ENCODE assay signal across 20 cellular contexts in the genomic region with DNA sequence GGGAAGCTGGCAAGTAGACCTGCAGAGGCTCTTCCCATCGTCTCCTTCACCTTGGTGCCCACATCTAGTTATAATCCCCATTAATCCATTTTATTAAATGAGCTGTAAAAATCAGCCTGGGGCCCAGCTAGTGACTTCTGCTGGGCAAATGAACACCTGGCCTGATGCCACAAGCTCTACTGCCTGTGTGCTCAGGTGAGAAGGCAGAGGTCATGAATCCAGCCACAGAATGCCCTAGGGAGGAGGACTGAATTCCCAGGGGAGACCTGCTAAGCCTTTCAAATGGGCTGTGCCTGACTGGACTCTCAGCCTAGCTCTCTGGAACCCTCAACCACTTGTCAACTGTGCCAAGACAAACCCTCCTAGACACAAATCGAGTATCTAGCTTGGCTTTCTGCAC.
DNase-seq lines count a peak whose midpoint lies in the region; ATAC-seq and TF ChIP-seq lines count a peak whose summit lies in the region.
"Had no signal": no experiment of that assay in that cellular context is flagged by ENCODE, and none has a peak within 500 bp of the region (broad histone marks: within the 10 kb centered on the region; RNA-seq: fewer than 3 reads in every experiment).

No MANE protein-coding gene starts in this region.

- H3K4me1 Mint-ChIP-seq in activated naive CD8-positive, alpha-beta T cell treated with anti-CD3 and anti-CD28 coated beads, Interleukin-2, amount 10 ng/mL, durations not matched to agents 7 days and 5 days = peaks cover 6% of the 10 kb centered on the region
- peaks cover 12% of the 10 kb centered on the region for H3K4me1 Mint-ChIP-seq in activated naive CD8-positive, alpha-beta T cell treated with anti-CD3 and anti-CD28 coated beads, Interleukin-2, amount 50 U/mL, for 24 hours

- peak overlapping the region; percentile 21 for H3K27ac Mint-ChIP-seq in activated naive CD8-positive, alpha-beta T cell treated with anti-CD3 and anti-CD28 coated beads, Interleukin-2, amount 10 ng/mL, durations not matched to agents 7 days and 5 days
- H3K27ac Mint-ChIP-seq in activated naive CD8-positive, alpha-beta T cell treated with anti-CD3 and anti-CD28 coated beads, Interleukin-2, amount 50 U/mL, for 24 hours = no peak overlapping the region
- H3K27ac Mint-ChIP-seq: CD4-positive, alpha-beta T cell; stimulated activated naive CD8-positive, alpha-beta T cell treated with anti-CD3 and anti-CD28 coated beads, Interleukin-15, amount 100 ng/mL, for 72 hours; T-helper 17 cell had no signal

- no peak for ATAC-seq in activated naive CD8-positive, alpha-beta T cell treated with anti-CD3 and anti-CD28 coated beads, Interleukin-2, amount 10 ng/mL, durations not matched to agents 7 days and 5 days (ENCODE audit: low read depth)
- no peak for ATAC-seq in activated naive CD8-positive, alpha-beta T cell treated with anti-CD3 and anti-CD28 coated beads, Interleukin-2, amount 50 U/mL, for 24 hours
- no peak for ATAC-seq in HG03025 (IDR thresholded peaks at IDR 0.05; ENCODE audit: low FRiP score, unreplicated experiment)
- ATAC-seq: gastrocnemius medialis; stimulated activated naive CD8-positive, alpha-beta T cell treated with anti-CD3 and anti-CD28 coated beads, Interleukin-15, amount 100 ng/mL, for 72 hours; T-helper 17 cell had no signal

- peaks cover 0 to 35% (median 9%) of the 10 kb centered on the region in 4 donors for H3K4me1 ChIP-seq in tibial artery

- intact Hi-C loops in tibial artery (cut with DNase I; ENCODE audit: low total_unique reads) = no loop called here

- H3K36me3 ChIP-seq in tibial artery = no peaks in the 10 kb centered on the region
- H3K36me3 ChIP-seq: gastrocnemius medialis had no signal

- peak overlapping the region; percentile 2 to 9 for H3K27ac ChIP-seq in tibial artery
- H3K27ac ChIP-seq: dorsolateral prefrontal cortex, gastrocnemius medialis had no signal

- no peaks in the 10 kb centered on the region for H3K27me3 ChIP-seq in tibial artery
- H3K27me3 ChIP-seq: dorsolateral prefrontal cortex, gastrocnemius medialis had no signal

- H3K9me3 ChIP-seq in tibial artery = no peaks in the 10 kb centered on the region
- H3K9me3 ChIP-seq: gastrocnemius medialis had no signal

- no peak overlapping the region for H3K4me3 ChIP-seq in tibial artery
- H3K4me3 ChIP-seq: dorsolateral prefrontal cortex, gastrocnemius medialis had no signal

- peaks cover 39% of the 10 kb centered on the region for H3K36me3 Mint-ChIP-seq in activated naive CD8-positive, alpha-beta T cell treated with anti-CD3 and anti-CD28 coated beads, Interleukin-2, amount 10 ng/mL, durations not matched to agents 7 days and 5 days
- H3K36me3 Mint-ChIP-seq in activated naive CD8-positive, alpha-beta T cell treated with anti-CD3 and anti-CD28 coated beads, Interleukin-2, amount 50 U/mL, for 24 hours (ENCODE audit: low read depth) = peaks cover 30% of the 10 kb centered on the region

- H3K9me3 Mint-ChIP-seq in activated naive CD8-positive, alpha-beta T cell treated with anti-CD3 and anti-CD28 coated beads, Interleukin-2, amount 10 ng/mL, durations not matched to agents 7 days and 5 days = peaks cover 12% of the 10 kb centered on the region
- no peaks in the 10 kb centered on the region for H3K9me3 Mint-ChIP-seq in activated naive CD8-positive, alpha-beta T cell treated with anti-CD3 and anti-CD28 coated beads, Interleukin-2, amount 50 U/mL, for 24 hours

- H3K4me3 Mint-ChIP-seq in activated naive CD8-positive, alpha-beta T cell treated with anti-CD3 and anti-CD28 coated beads, Interleukin-2, amount 10 ng/mL, durations not matched to agents 7 days and 5 days = no peak overlapping the region
- H3K4me3 Mint-ChIP-seq in activated naive CD8-positive, alpha-beta T cell treated with anti-CD3 and anti-CD28 coated beads, Interleukin-2, amount 50 U/mL, for 24 hours = no peak overlapping the region
- H3K4me3 Mint-ChIP-seq: CD4-positive, alpha-beta T cell; stimulated activated naive CD8-positive, alpha-beta T cell treated with anti-CD3 and anti-CD28 coated beads, Interleukin-15, amount 100 ng/mL, for 72 hours; T-helper 17 cell had no signal

- H3K27me3 Mint-ChIP-seq in activated naive CD8-positive, alpha-beta T cell treated with anti-CD3 and anti-CD28 coated beads, Interleukin-2, amount 10 ng/mL, durations not matched to agents 7 days and 5 days = no peaks in the 10 kb centered on the region
- no peaks in the 10 kb centered on the region for H3K27me3 Mint-ChIP-seq in activated naive CD8-positive, alpha-beta T cell treated with anti-CD3 and anti-CD28 coated beads, Interleukin-2, amount 50 U/mL, for 24 hours
- H3K27me3 Mint-ChIP-seq: CD4-positive, alpha-beta T cell; stimulated activated naive CD8-positive, alpha-beta T cell treated with anti-CD3 and anti-CD28 coated beads, Interleukin-15, amount 100 ng/mL, for 72 hours; T-helper 17 cell had no signal

- DNase-seq in activated naive CD8-positive, alpha-beta T cell treated with anti-CD3 and anti-CD28 coated beads, Interleukin-2, amount 10 ng/mL, durations not matched to agents 7 days and 5 days = no peak
- DNase-seq in activated naive CD8-positive, alpha-beta T cell treated with anti-CD3 and anti-CD28 coated beads, Interleukin-2, amount 50 U/mL, for 24 hours = no peak
- peak; percentile 20 for DNase-seq in NCI-H2029 (lab: John Stamatoyannopoulos, UW)
- DNase-seq in kidney tubule cell (ENCODE audit: low spot score) = peak; percentile 47
- DNase-seq in tibial artery = no peak
- DNase-seq in GM10266 (ENCODE audit: extremely low spot score) = no peak
- DNase-seq in dedifferentiated amniotic fluid mesenchymal stem cell (ENCODE audit: extremely low spot score) = no peak
- DNase-seq: activated CD4-positive, CD25-positive, alpha-beta regulatory T cell; CD4-positive, alpha-beta T cell; dorsolateral prefrontal cortex; erythroblast; gastrocnemius medialis; NCI-H1930; NCI-H526; occipital lobe; SHP77 treated with DMSO at 0.1 percent for 48 hours; stimulated activated CD4-positive, alpha-beta T cell treated with anti-CD3 and anti-CD28 coated beads, Interleukin-2, amount 100 ng/mL, for 24 hours; stimulated activated naive CD8-positive, alpha-beta T cell treated with anti-CD3 and anti-CD28 coated beads, Interleukin-15, amount 100 ng/mL, for 72 hours; T-helper 17 cell had no signal

- POLR2A ChIA-PET in activated naive CD8-positive, alpha-beta T cell treated with anti-CD3 and anti-CD28 coated beads, Interleukin-2, amount 10 ng/mL, durations not matched to agents 7 days and 5 days (lab: Charles Lee) = interaction anchor here (1.0 kb wide), 1 partner anchor 358 kb away, joined by 3 read pairs; no protein-coding TSS in a partner anchor

- no peak for TF ChIP-seq CTCF in tibial artery (IDR thresholded peaks at IDR 0.05)
- TF ChIP-seq CTCF in GM10266 (IDR thresholded peaks at IDR 0.05; ENCODE audit: control insufficient read depth, insufficient read depth, low read depth, missing control alignments) = no peak

Comparison
In these comparisons a context has a peak if more than half of its experiments do, and no peak if none do; other contexts are left out.
1. DNase-seq: peak in NCI-H2029 (single experiment) and kidney tubule cell (single experiment); none in activated naive CD8-positive, alpha-beta T cell treated with anti-CD3 and anti-CD28 coated beads, Interleukin-2, amount 10 ng/mL, durations not matched to agents 7 days and 5 days (single experiment), activated naive CD8-positive, alpha-beta T cell treated with anti-CD3 and anti-CD28 coated beads, Interleukin-2, amount 50 U/mL, for 24 hours (single experiment), tibial artery (0 of 2), GM10266 (single experiment) and dedifferentiated amniotic fluid mesenchymal stem cell (single experiment).